In the genomic region with DNA sequence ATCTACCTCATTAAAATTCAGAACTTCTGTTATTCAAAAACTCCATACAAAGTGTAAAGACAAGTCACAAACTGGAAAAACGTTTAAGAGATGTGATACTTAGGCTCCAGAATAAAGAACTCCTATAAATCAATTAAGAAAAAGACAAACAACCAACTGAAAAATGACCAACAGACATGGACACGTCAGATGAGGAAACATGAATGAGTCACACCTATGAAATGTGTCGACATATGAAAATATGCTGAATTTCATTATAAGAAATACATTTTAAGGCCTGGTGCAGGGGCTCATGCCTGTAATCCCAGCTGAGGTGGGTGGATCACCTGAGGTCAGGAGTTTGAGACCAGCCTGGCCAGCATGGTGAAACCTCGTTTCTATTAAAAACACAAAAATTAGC, we compare ENCODE assay signal across 29 cellular contexts.
DNase-seq lines count a peak whose midpoint lies in the region; ATAC-seq and TF ChIP-seq lines count a peak whose summit lies in the region.
"Had no signal": no experiment of that assay in that cellular context is flagged by ENCODE, and none has a peak within 500 bp of the region (broad histone marks: within the 10 kb centered on the region; RNA-seq: fewer than 3 reads in every experiment).

No MANE protein-coding gene starts in this region.

- H3K36me3 Mint-ChIP-seq in MCF 10A (ENCODE audit: insufficient read depth, unreplicated experiment), result no peaks in the 10 kb centered on the region
- H3K36me3 Mint-ChIP-seq: naive thymus-derived CD8-positive, alpha-beta T cell had no signal

- no peak overlapping the region for H3K27ac Mint-ChIP-seq in MCF 10A (ENCODE audit: low read depth, unreplicated experiment)
- H3K27ac Mint-ChIP-seq: activated CD4-positive, alpha-beta T cell treated with anti-CD3 and anti-CD28 coated beads, Interleukin-2, amount 10 ng/mL, durations not matched to agents 24 days and 14 days; H9; naive thymus-derived CD8-positive, alpha-beta T cell had no signal

- no peaks in the 10 kb centered on the region for H3K36me3 ChIP-seq in breast epithelium
- H3K36me3 ChIP-seq: BE2C, pancreas, stomach, upper lobe of left lung had no signal

- no peaks in the 10 kb centered on the region for H3K27me3 Mint-ChIP-seq in MCF 10A (ENCODE audit: insufficient read depth, unreplicated experiment)

- H3K27ac ChIP-seq in breast epithelium, result no peak overlapping the region
- H3K27ac ChIP-seq in epithelial cell of prostate, result no peak overlapping the region
- H3K27ac ChIP-seq: 22Rv1, pancreas, stomach, upper lobe of left lung had no signal

- no peaks in the 10 kb centered on the region for H3K27me3 ChIP-seq in breast epithelium
- H3K27me3 ChIP-seq: pancreas, upper lobe of left lung had no signal

- POLR2A ChIA-PET in MCF 10A (lab: Yijun Ruan, JAX), result no interaction called here

- intact Hi-C loops in MCF 10A (cut with micrococcal nuclease), result no loop called here
- intact Hi-C loops in breast epithelium (cut with DNase I; ENCODE audit: low total_unique reads), result no loop called here
- intact Hi-C loops in sciatic nerve (cut with DNase I), result no loop called here

- H3K9me3 ChIP-seq in breast epithelium, result no peaks in the 10 kb centered on the region
- H3K9me3 ChIP-seq: BE2C, Caco-2, pancreas, stomach, upper lobe of left lung had no signal

- no peak overlapping the region for H3K4me3 ChIP-seq in breast epithelium
- H3K4me3 ChIP-seq: pancreas, stomach, upper lobe of left lung had no signal

- peaks cover 1% of the 10 kb centered on the region for H3K4me1 Mint-ChIP-seq in MCF 10A (ENCODE audit: insufficient read depth, unreplicated experiment)
- H3K4me1 Mint-ChIP-seq: H9 had no signal

- BruUV-seq in MCF 10A (replicated peaks; lab: Mats Ljungman, UMichigan), result no TSS peak

- no peak overlapping the region for H3K4me3 Mint-ChIP-seq in MCF 10A (ENCODE audit: unreplicated experiment)
- H3K4me3 Mint-ChIP-seq: activated CD4-positive, alpha-beta T cell treated with anti-CD3 and anti-CD28 coated beads, Interleukin-2, amount 10 ng/mL, durations not matched to agents 24 days and 14 days; H9; naive thymus-derived CD8-positive, alpha-beta T cell had no signal

- DNase-seq in MCF 10A (ENCODE audit: unreplicated experiment) (peak; percentile 54), breast epithelium (ENCODE audit: low spot score in 2 of 2) (no peak), RPMI7951 (ENCODE audit: low read depth) (peak; percentile 11), epithelial cell of prostate (ENCODE audit: low read depth, low spot score) (peak; percentile 5), sciatic nerve (ENCODE audit: low spot score) (no peak), DMS53 (lab: John Stamatoyannopoulos, UW) (no peak)
- DNase-seq: activated CD4-positive, alpha-beta T cell treated with anti-CD3 and anti-CD28 coated beads, Interleukin-2, amount 10 ng/mL, durations not matched to agents 24 days and 14 days; activated CD8-positive, alpha-beta memory T cell treated with anti-CD3 and anti-CD28 coated beads, Interleukin-2, amount 50 U/mL, for 4 hours; activated gamma-delta T cell; BE2C; Caco-2; effector CD4-positive, alpha-beta T cell; GF-D8; H9; hypothalamus; kidney glomerular epithelial cell; mesendoderm; naive thymus-derived CD8-positive, alpha-beta T cell; NCI-H1048; NCI-H2081; NCI-H446 treated with DMSO at 0.1 percent for 48 hours; pancreas; SHP77 treated with DMSO at 0.1 percent for 48 hours; stimulated activated CD4-positive, alpha-beta T cell treated with anti-CD3 and anti-CD28 coated beads, Interleukin-2, amount 100 ng/mL, for 24 hours; stomach; upper lobe of left lung had no signal

- no peak for TF ChIP-seq POLR2A in breast epithelium (IDR thresholded peaks at IDR 0.05)

- CTCF ChIA-PET in MCF 10A (lab: Yijun Ruan, JAX), result no interaction called here

- ATAC-seq in GM21786 (IDR thresholded peaks at IDR 0.05; ENCODE audit: unreplicated experiment) (no peak), sciatic nerve (no peak), HG03095 (IDR thresholded peaks at IDR 0.05; ENCODE audit: unreplicated experiment) (no peak)
- ATAC-seq: naive thymus-derived CD8-positive, alpha-beta T cell; pancreas had no signal

- no peak for TF ChIP-seq CTCF in MCF 10A (IDR thresholded peaks at IDR 0.05; ENCODE audit: unreplicated experiment)
- no peak for TF ChIP-seq CTCF in breast epithelium (IDR thresholded peaks at IDR 0.05)

- H3K4me1 ChIP-seq in breast epithelium, result no peaks in the 10 kb centered on the region
- H3K4me1 ChIP-seq: BE2C, Caco-2, pancreas, stomach, upper lobe of left lung had no signal

- no peaks in the 10 kb centered on the region for H3K9me3 Mint-ChIP-seq in MCF 10A (ENCODE audit: unreplicated experiment)
- H3K9me3 Mint-ChIP-seq: activated CD4-positive, alpha-beta T cell treated with anti-CD3 and anti-CD28 coated beads, Interleukin-2, amount 10 ng/mL, durations not matched to agents 24 days and 14 days; H9; naive thymus-derived CD8-positive, alpha-beta T cell had no signal

Comparison
In these comparisons a context has a peak if more than half of its experiments do, and no peak if none do; other contexts are left out.
1. DNase-seq: peak in MCF 10A (single experiment), RPMI7951 (single experiment) and epithelial cell of prostate (single experiment); none in breast epithelium (0 of 2), sciatic nerve (single experiment) and DMS53 (single experiment).